Comparison of ENCODE assay signal across 1 cellular context in genomic region chr7:11261470-11261869, GRCh38.
TF ChIP-seq lines count a peak whose summit lies in the region.

No MANE protein-coding gene starts in this region.

TF ChIP-seq in GM23338, 12 proteins besides CTCF, POLR2A, EP300 and RAD21 (continued from another document):
- no peak for TF ChIP-seq ZNF462 (CRISPR knock-in tag; IDR thresholded peaks at IDR 0.05)
- no peak for TF ChIP-seq EZH2phosphoT487 (IDR thresholded peaks at IDR 0.05; ENCODE audit: unreplicated experiment)
- TF ChIP-seq NANOG (IDR thresholded peaks at IDR 0.05; ENCODE audit: borderline replicate concordance), result no peak
- TF ChIP-seq ZNF114 (CRISPR knock-in tag; IDR thresholded peaks at IDR 0.05), result no peak
- no peak for TF ChIP-seq STAT1 (IDR thresholded peaks at IDR 0.05; ENCODE audit: unreplicated experiment)
TF ChIP-seq in GM23338: peak in this region for 0.
